ENCODE assay signal across 5 cellular contexts in genomic region chr14:53295372-53295771, GRCh38.
"Had no signal": no experiment of that assay in that cellular context is flagged by ENCODE, and none has a peak within 500 bp of the region (broad histone marks: within the 10 kb centered on the region; RNA-seq: fewer than 3 reads in every experiment).

No MANE protein-coding gene starts in this region.

- H3K4me3 ChIP-seq: GM23338 had no signal

- H3K27me3 Mint-ChIP-seq: IgD-negative memory B cell had no signal

- H3K4me3 Mint-ChIP-seq: GM23338, H9, IgD-negative memory B cell had no signal

- H3K27ac Mint-ChIP-seq: GM23338, H9, IgD-negative memory B cell had no signal

- DNase-seq: H9 had no signal

- FAIRE-seq: H54 had no signal

- H3K9me3 Mint-ChIP-seq: GM23338, IgD-negative memory B cell had no signal

- H3K36me3 Mint-ChIP-seq: IgD-negative memory B cell had no signal

- ATAC-seq: GM23338, HepG2 had no signal

- H2AFZ ChIP-seq: GM23338 had no signal

- H3K4me2 ChIP-seq: GM23338 had no signal

- H3K4me1 Mint-ChIP-seq: GM23338 had no signal
